Comparison of ENCODE assay signal across 19 cellular contexts in genomic region chrX:145865082-145865481, GRCh38. TPM values are rescaled to one million over a fixed set of nuclear protein-coding genes. Genes with fewer than 3 reads are reported as not detected.
"Had no signal": no experiment of that assay in that cellular context is flagged by ENCODE, and none has a peak within 500 bp of the region (broad histone marks: within the 10 kb centered on the region; RNA-seq: fewer than 3 reads in every experiment).

No MANE protein-coding gene starts in this region.

- DNase-seq: activated CD4-positive, alpha-beta T cell treated with anti-CD3 and anti-CD28 coated beads for 48 hours; activated CD4-positive, alpha-beta T cell treated with anti-CD3 and anti-CD28 coated beads, Interleukin-2, amount 50 U/mL, for 4 hours; activated CD4-positive, CD25-positive, alpha-beta regulatory T cell treated with anti-CD3 and anti-CD28 coated beads, Interleukin-2, amount 50 U/mL, for 72 hours; activated CD8-positive, alpha-beta memory T cell treated with anti-CD3 and anti-CD28 coated beads, Interleukin-2, amount 10 ng/mL, durations not matched to agents 7 days and 5 days; activated effector memory CD4-positive, alpha-beta T cell treated with Interleukin-2 at 50 U/mL for 16 hours; activated naive CD4-positive, alpha-beta T cell; activated T-cell treated with anti-CD3 and anti-CD28 coated beads, Interleukin-2, amount 50 U/mL, for 24 hours; aorta; MM.1S; NCI-H1105 treated with DMSO at 0.1 percent for 48 hours; NCI-H1436 treated with DMSO at 0.1 percent for 48 hours; NCI-H187 treated with DMSO at 0.1 percent for 48 hours; NCI-H2081 treated with DMSO at 0.1 percent for 48 hours; NCI-H446; NCI-H524; Peyer's patch; SHP77 treated with DMSO at 0.1 percent for 48 hours had no signal

- H3K36me3 ChIP-seq: Peyer's patch had no signal

- H3K4me3 ChIP-seq: Peyer's patch had no signal

- H3K4me1 ChIP-seq: Peyer's patch had no signal

- H3K27me3 ChIP-seq: Peyer's patch had no signal

- H3K27ac ChIP-seq: Peyer's patch had no signal

- ATAC-seq: activated CD8-positive, alpha-beta memory T cell treated with anti-CD3 and anti-CD28 coated beads, Interleukin-2, amount 10 ng/mL, durations not matched to agents 7 days and 5 days; WTC11 had no signal

- H3K9me3 ChIP-seq: Peyer's patch had no signal

RNA-seq across cellular contexts. Expression of gene SLITRK2, which starts 47.5 kb away (rescaled TPM):
- total RNA-seq: activated CD8-positive, alpha-beta memory T cell treated with anti-CD3 and anti-CD28 coated beads, Interleukin-2, amount 10 ng/mL, durations not matched to agents 7 days and 5 days; activated T-helper 1 cell treated with anti-CD3 and anti-CD28 coated beads, Interleukin-12 subunit alpha, Interleukin-12 subunit beta, Interleukin-2, Interleukin-4 antibody, amounts not matched to agents 30 ng/mL and 10 ng/mL and 1 ng/mL, durations not matched to agents 14 hours and 24 hours and 36 hours; WTC11 had no signal
